Comparison of ENCODE assay signal across 1 cellular context in genomic region chr3:194134757-194135515, GRCh38.
TF ChIP-seq lines count a peak whose summit lies in the region.

No MANE protein-coding gene starts in this region.

TF ChIP-seq in HepG2, 621 proteins besides CTCF, POLR2A, EP300 and RAD21 (continued from another document and continues in another):
- TF ChIP-seq HMGXB3 (CRISPR knock-in tag; IDR thresholded peaks at IDR 0.05; ENCODE audit: borderline replicate concordance) (peak; percentile 43; the same call in 1 of the 2 replicates), KLF16 (CRISPR knock-in tag; IDR thresholded peaks at IDR 0.05) (peak in 1 of 2 experiments; percentile 95; a peak in 2 of 4 replicates), BRCA1 (CRISPR knock-in tag; IDR thresholded peaks at IDR 0.05) (0 out of 2 replicates have a peak, but pooled peaks have one; percentile 13), RBM22 (optimal IDR thresholded peaks at IDR 0.05; ENCODE audit: low read length) (no peak), ZNF558 (CRISPR knock-in tag; IDR thresholded peaks at IDR 0.05; ENCODE audit: borderline replicate concordance) (peak; percentile 94; the same call in 1 of the 2 replicates), FOXK1 (CRISPR knock-in tag; IDR thresholded peaks at IDR 0.05; ENCODE audit: borderline replicate concordance, low read depth) (peak; percentile 81; the same call in 1 of the 2 replicates), MZF1 (CRISPR knock-in tag; IDR thresholded peaks at IDR 0.05; ENCODE audit: borderline replicate concordance) (no peak), GMEB1 (CRISPR knock-in tag; IDR thresholded peaks at IDR 0.05; ENCODE audit: borderline replicate concordance) (peak; percentile 79), AGO2 (optimal IDR thresholded peaks at IDR 0.05; ENCODE audit: low read depth, low read length) (peak; percentile 13), EED (CRISPR knock-in tag; IDR thresholded peaks at IDR 0.05) (no peak), ZNF335 (CRISPR knock-in tag; IDR thresholded peaks at IDR 0.05) (peak; percentile 49; the same call in 1 of the 2 replicates), ZNF256 (CRISPR knock-in tag; conservative IDR thresholded peaks at IDR 0.05) (no peak), HOXA7 (CRISPR knock-in tag; IDR thresholded peaks at IDR 0.05) (no peak), MATR3 (CRISPR knock-in tag; IDR thresholded peaks at IDR 0.05) (no peak), MXD4 (CRISPR knock-in tag; IDR thresholded peaks at IDR 0.05) (peak; percentile 94), FUBP1 (CRISPR knock-in tag; IDR thresholded peaks at IDR 0.05; ENCODE audit: borderline replicate concordance) (no peak), ZBTB14 (CRISPR knock-in tag; IDR thresholded peaks at IDR 0.05) (peak; percentile 95), PHF8 (CRISPR knock-in tag; IDR thresholded peaks at IDR 0.05) (peak; percentile 49), HNF1A (IDR thresholded peaks at IDR 0.05; ENCODE audit: low read depth) (peak; percentile 39; the same call in 1 of the 2 replicates), HNF1A (CRISPR knock-in tag; IDR thresholded peaks at IDR 0.05; ENCODE audit: borderline replicate concordance) (peak; percentile 89), MLX (CRISPR knock-in tag; IDR thresholded peaks at IDR 0.05) (peak; percentile 71), CAMTA2 (CRISPR knock-in tag; IDR thresholded peaks at IDR 0.05; ENCODE audit: borderline replicate concordance) (peak; percentile 50; the same call in 1 of the 2 replicates), ATAD3A (CRISPR knock-in tag; IDR thresholded peaks at IDR 0.05) (no peak), ZFP36L2 (CRISPR knock-in tag; IDR thresholded peaks at IDR 0.05) (no peak), CBX5 (CRISPR knock-in tag; IDR thresholded peaks at IDR 0.05; ENCODE audit: borderline replicate concordance) (peak; percentile 55; the same call in 1 of the 2 replicates), MTA3 (CRISPR knock-in tag; IDR thresholded peaks at IDR 0.05) (no peak), PHF5A (CRISPR knock-in tag; IDR thresholded peaks at IDR 0.05; ENCODE audit: low read depth, unreplicated experiment) (peak; percentile 58), HDAC2 (CRISPR knock-in tag; IDR thresholded peaks at IDR 0.05) (peak; percentile 79), THAP11 (CRISPR knock-in tag; IDR thresholded peaks at IDR 0.05) (peak; percentile 75), RERE (CRISPR knock-in tag; IDR thresholded peaks at IDR 0.05; ENCODE audit: low read depth) (peak; percentile 92; the same call in 1 of the 2 replicates), MNT (IDR thresholded peaks at IDR 0.05) (peak; percentile 90), BCL6 (CRISPR knock-in tag; IDR thresholded peaks at IDR 0.05) (peak; percentile 83), ZNF253 (CRISPR knock-in tag; IDR thresholded peaks at IDR 0.05; ENCODE audit: borderline replicate concordance) (0 out of 2 replicates have a peak, but pooled peaks have one; percentile 78), ZNF749 (CRISPR knock-in tag; IDR thresholded peaks at IDR 0.05; ENCODE audit: borderline replicate concordance) (peak; percentile 95; the same call in 1 of the 2 replicates), HMG20B (CRISPR knock-in tag; conservative IDR thresholded peaks at IDR 0.05) (peak; percentile 80; the same call in 1 of the 2 replicates)
